Comparison of ENCODE assay signal across 10 cellular contexts in genomic region chr13:98475521-98475920, GRCh38.
DNase-seq lines count a peak whose midpoint lies in the region; FAIRE-seq and TF ChIP-seq lines count a peak whose summit lies in the region.
"Had no signal": no experiment of that assay in that cellular context is flagged by ENCODE, and none has a peak within 500 bp of the region (broad histone marks: within the 10 kb centered on the region; RNA-seq: fewer than 3 reads in every experiment).

No MANE protein-coding gene starts in this region.

- no peak overlapping the region for H4K8ac ChIP-seq in H1 (ENCODE audit: extremely low read depth, insufficient read depth, low read length)

- no peaks in the 10 kb centered on the region for H3K9me3 ChIP-seq in ES-I3 (ENCODE audit: control insufficient read depth, insufficient read depth, low read length)
- no peaks in the 10 kb centered on the region for H3K9me3 ChIP-seq in PC-9 (ENCODE audit: insufficient read depth, low read depth)
- no peaks in the 10 kb centered on the region for H3K9me3 ChIP-seq in H1 (ENCODE audit: insufficient read depth in 2 of 2, low read depth in 1 of 2, low read length in 1 of 2)
- no peaks in the 10 kb centered on the region for H3K9me3 ChIP-seq in osteoblast (ENCODE audit: low read depth, low read length)
- no peaks in the 10 kb centered on the region for H3K9me3 ChIP-seq in small intestine (ENCODE audit: control insufficient read depth, low read depth)

- intact Hi-C loops in PC-9 (cut with micrococcal nuclease; ENCODE audit: unreplicated experiment), result no loop called here

- peak overlapping the region; percentile 3; the same call in 1 of the 2 replicates for H3K9ac ChIP-seq in ES-I3 (ENCODE audit: low read depth, low read length)
- H3K9ac ChIP-seq in H1 (replicated peaks in 1 of 4; ENCODE audit: extremely low read depth in 1 of 4, low read depth in 3 of 4, low read length in 3 of 4), result no peak overlapping the region

- peaks cover 64% of the 10 kb centered on the region for H3F3A ChIP-seq in PC-9 (ENCODE audit: insufficient read depth, low read depth)

- TF ChIP-seq CTCF in PC-9 (conservative IDR thresholded peaks at IDR 0.05) (no peak), H1 (IDR thresholded peaks at IDR 0.05; ENCODE audit: control extremely low read depth in 1 of 3, insufficient read depth in 1 of 3, low read depth in 1 of 3, low read length in 3 of 3) (no peak), osteoblast (IDR thresholded peaks at IDR 0.05; ENCODE audit: extremely low read depth, low read depth, low read length) (no peak)

- H2BK15ac ChIP-seq in H1 (ENCODE audit: low read length), result no peak overlapping the region

- no TSS peak for BruUV-seq in PC-9 (replicated peaks; lab: Mats Ljungman, UMichigan)

- TF ChIP-seq EP300 in H1 (IDR thresholded peaks at IDR 0.05; ENCODE audit: borderline replicate concordance in 1 of 2, low read depth in 2 of 2, low read length in 2 of 2), result no peak

- no peak overlapping the region for H4K5ac ChIP-seq in H1 (ENCODE audit: insufficient read length, low read depth, low read length)

- no peak overlapping the region for H4K91ac ChIP-seq in H1 (replicated peaks; ENCODE audit: insufficient read length, low read length)

- FAIRE-seq in H1 (lab: Jason Lieb, UNC), result no peak
- FAIRE-seq in small intestine (lab: Jason Lieb, UNC), result no peak
- FAIRE-seq: colon had no signal

- H3K4me1 ChIP-seq in ES-I3 (ENCODE audit: insufficient read depth, low read length) (peaks cover 40% of the 10 kb centered on the region), PC-9 (replicated peaks; ENCODE audit: insufficient read depth) (peaks cover 40% of the 10 kb centered on the region), H1 (replicated peaks in 1 of 4; ENCODE audit: control insufficient read depth in 3 of 4, insufficient read depth in 4 of 4, low read length in 3 of 4) (peaks cover 7 to 36% (median 24%) of the 10 kb centered on the region in 4 experiments), osteoblast (ENCODE audit: insufficient read depth, low read length) (peaks cover 31% of the 10 kb centered on the region), small intestine (ENCODE audit: control insufficient read depth in 2 of 2, insufficient read depth in 1 of 2, low read depth in 1 of 2, low read length in 1 of 2) (peaks cover 0 to 8% of the 10 kb centered on the region in 2 donors)

- H2AFZ ChIP-seq in PC-9 (no peak overlapping the region), H1 (ENCODE audit: low read length) (no peak overlapping the region), osteoblast (ENCODE audit: low read length) (no peak overlapping the region)

- H3K23ac ChIP-seq in H1 (ENCODE audit: insufficient read length), result no peak overlapping the region

- H3K27ac ChIP-seq in PC-9 (peak overlapping the region; percentile 94), H1 (ENCODE audit: low read depth, low read length) (no peak overlapping the region), osteoblast (ENCODE audit: low read depth, low read length) (peak overlapping the region; percentile 79), small intestine (ENCODE audit: low read depth in 1 of 2, low read length in 1 of 2) (no peak overlapping the region)

- H3K56ac ChIP-seq in H1 (replicated peaks; ENCODE audit: insufficient read length, low read depth, low read length), result no peak overlapping the region

- CTCF ChIA-PET in PC-9 (lab: Charles Lee) (interaction anchor here (0.6 kb wide), 1 partner anchor 394 kb away, joined by 3 read pairs; no protein-coding TSS in a partner anchor), H1 (lab: Charles Lee; ENCODE audit: partially characterized antibody) (interaction anchor here (0.9 to 5.0 kb wide), 5 partner anchors 9 to 177 kb away, joined by 3 to 28 read pairs (median 3); no protein-coding TSS in a partner anchor)

- POLR2A ChIA-PET in PC-9 (lab: Charles Lee; ENCODE audit: unreplicated experiment) (no interaction called here), H1 (lab: Charles Lee; ENCODE audit: partially characterized antibody) (interaction anchor here (0.8 to 2.3 kb wide), 2 partner anchors 10 to 21 kb away, joined by 3 to 18 read pairs; no protein-coding TSS in a partner anchor)

- TF ChIP-seq RAD21 in H1 (IDR thresholded peaks at IDR 0.05 in 1 of 2, conservative IDR thresholded peaks at IDR 0.05 in 1 of 2; ENCODE audit: low read depth in 2 of 2, low read length in 2 of 2), result no peak

- H3K4me3 ChIP-seq in PC-9, result no peak overlapping the region
- H3K4me3 ChIP-seq in H1 (ENCODE audit: extremely low read depth in 1 of 4, insufficient read depth in 2 of 4, low read depth in 3 of 4, low read length in 4 of 4), result peak overlapping the region in 3 of 4 experiments; percentile 24 to 45 (median 29); a peak in 4 of 8 replicates
- no peak overlapping the region for H3K4me3 ChIP-seq in osteoblast (ENCODE audit: insufficient read depth, low read length)
- no peak overlapping the region for H3K4me3 ChIP-seq in small intestine (ENCODE audit: low read depth in 1 of 2, low read length in 2 of 2)

- H3K4me2 ChIP-seq in PC-9 (peak overlapping the region; percentile 32; the same call in 1 of the 2 replicates), H1 (ENCODE audit: insufficient read depth in 1 of 2, low read depth in 2 of 2, low read length in 2 of 2) (peak overlapping the region; percentile 27 to 52), osteoblast (ENCODE audit: insufficient read depth, low read length) (no peak overlapping the region)

- H3K23me2 ChIP-seq in H1 (ENCODE audit: low read depth, low read length), result no peaks in the 10 kb centered on the region

- no peak overlapping the region for H2BK120ac ChIP-seq in H1 (replicated peaks; ENCODE audit: low read depth, low read length)

- H2BK5ac ChIP-seq in H1 (ENCODE audit: low read depth, low read length), result no peak overlapping the region

- peaks cover 77% of the 10 kb centered on the region for H3K79me2 ChIP-seq in PC-9 (ENCODE audit: low read depth)
- peaks cover 3 to 63% of the 10 kb centered on the region in 2 experiments; a peak in 2 of 4 replicates for H3K79me2 ChIP-seq in H1 (ENCODE audit: control insufficient read depth in 1 of 2, insufficient read depth in 2 of 2, low read length in 2 of 2)
- H3K79me2 ChIP-seq in osteoblast (ENCODE audit: insufficient read depth, low read length), result peaks cover 82% of the 10 kb centered on the region

- H3K27me3 ChIP-seq in PC-9 (ENCODE audit: insufficient read depth, low read depth), result no peaks in the 10 kb centered on the region
- no peaks in the 10 kb centered on the region for H3K27me3 ChIP-seq in H1 (replicated peaks in 1 of 4; ENCODE audit: control insufficient read depth in 3 of 4, extremely low read depth in 1 of 4, insufficient read depth in 3 of 4, low read length in 3 of 4)
- no peaks in the 10 kb centered on the region for H3K27me3 ChIP-seq in osteoblast (ENCODE audit: insufficient read depth, low read length)
- no peaks in the 10 kb centered on the region for H3K27me3 ChIP-seq in small intestine (ENCODE audit: control insufficient read depth in 2 of 2, insufficient read depth in 2 of 2, low read length in 2 of 2)

- no peak overlapping the region for H2AK5ac ChIP-seq in H1 (ENCODE audit: low read depth, low read length)

- H4K20me1 ChIP-seq in PC-9 (ENCODE audit: insufficient read depth), result no peaks in the 10 kb centered on the region
- peaks cover 12 to 27% of the 10 kb centered on the region in 2 experiments for H4K20me1 ChIP-seq in H1 (replicated peaks in 1 of 2; ENCODE audit: control insufficient read depth in 1 of 2, insufficient read depth in 2 of 2, low read length in 2 of 2)
- no peaks in the 10 kb centered on the region for H4K20me1 ChIP-seq in osteoblast (ENCODE audit: insufficient read depth, low read length)

- 11% methylated on average over 13 of the region's 13 CpGs; no CpG with 5 or more reads in 1 of the 2 experiments for WGBS in H1 (ENCODE audit: extremely low coverage in 1 of 2, insufficient coverage in 1 of 2, insufficient read length in 1 of 2, insufficient replicate concordance in 2 of 2, low coverage in 1 of 2, low lambda C conversion rate in 2 of 2, missing lambda C conversion rate in 1 of 2), 2 experiments
- 62 to 91% (median 68%) methylated on average over 13 of the region's 13 CpGs for WGBS in small intestine, 3 donors

- H3K14ac ChIP-seq in H1 (ENCODE audit: insufficient read length), result no peak overlapping the region

- 0 out of 2 replicates have a peak overlapping the region, but pooled peaks have one; percentile 62 for H3K18ac ChIP-seq in H1 (ENCODE audit: extremely low read depth, low read length)

- H2BK20ac ChIP-seq in H1 (ENCODE audit: low read length), result no peak overlapping the region

- DNase-seq in PC-9 (peak in 1 of 2 experiments; percentile 38), H1 (ENCODE audit: low read depth in 1 of 2, low spot score in 2 of 2) (peak in 1 of 2 experiments; percentile 78), osteoblast (ENCODE audit: insufficient read length, low spot score, missing footprints) (peak; percentile 87), small intestine (no peak), COLO829 (ENCODE audit: low spot score) (no peak), EL (no peak)
- DNase-seq: DMS79, NCI-H1930 had no signal

- no peak overlapping the region for H2BK12ac ChIP-seq in H1 (ENCODE audit: low read depth, low read length)

- TF ChIP-seq POLR2A in H1 (IDR thresholded peaks at IDR 0.05; ENCODE audit: control extremely low read depth in 1 of 2, low read depth in 2 of 2, low read length in 2 of 2), result no peak

- H3K9me2 ChIP-seq in PC-9 (ENCODE audit: insufficient read depth), result no peaks in the 10 kb centered on the region

- H3K4ac ChIP-seq in H1 (replicated peaks; ENCODE audit: insufficient read length, low read depth, low read length), result no peak overlapping the region

- H3K79me1 ChIP-seq in H1 (ENCODE audit: low read depth, low read length), result peaks cover 15% of the 10 kb centered on the region

- H3K36me3 ChIP-seq in ES-I3 (ENCODE audit: insufficient read depth, low read length), result peaks cover 16% of the 10 kb centered on the region
- peaks cover 28% of the 10 kb centered on the region; the same call in 1 of the 2 replicates for H3K36me3 ChIP-seq in PC-9 (ENCODE audit: low read depth)
- peaks cover 2 to 23% (median 11%) of the 10 kb centered on the region in 4 experiments; a peak in 7 of 8 replicates for H3K36me3 ChIP-seq in H1 (ENCODE audit: control insufficient read depth in 2 of 4, insufficient read depth in 4 of 4, low read length in 3 of 4)
- H3K36me3 ChIP-seq in osteoblast (ENCODE audit: insufficient read depth, low read length), result peaks cover 38% of the 10 kb centered on the region
- peaks cover 8 to 9% of the 10 kb centered on the region in 2 donors for H3K36me3 ChIP-seq in small intestine (ENCODE audit: control insufficient read depth in 2 of 2, insufficient read depth in 2 of 2, low read length in 2 of 2)

TF ChIP-seq in H1, 55 proteins besides CTCF, POLR2A, EP300 and RAD21:
- 0 out of 2 replicates have a peak, but pooled peaks have one; percentile 13 for TF ChIP-seq NRF1 (IDR thresholded peaks at IDR 0.05; ENCODE audit: low read depth, low read length)
- TF ChIP-seq SAP30 (IDR thresholded peaks at IDR 0.05; ENCODE audit: insufficient read depth, insufficient replicate concordance, low read length), result no peak
- no peak for TF ChIP-seq ZNF274 (IDR thresholded peaks at IDR 0.05; ENCODE audit: borderline replicate concordance, extremely low read depth, low read length)
- TF ChIP-seq TBP (IDR thresholded peaks at IDR 0.05; ENCODE audit: low read depth, low read length), result 0 out of 2 replicates have a peak, but pooled peaks have one; percentile 30

Comparison
In these comparisons a context has a peak if more than half of its experiments do, and no peak if none do; other contexts are left out.
1. H3K27ac ChIP-seq: peak in PC-9 (single experiment) and osteoblast (single experiment); none in H1 (single experiment) and small intestine (0 of 2).
2. H3K4me3 ChIP-seq: peak in H1 (3 of 4); none in PC-9 (single experiment), osteoblast (single experiment) and small intestine (0 of 2).